In genomic region chr6:20830576-20830975, GRCh38 we compare ENCODE assay signal across 29 cellular contexts.
"Had no signal": no experiment of that assay in that cellular context is flagged by ENCODE, and none has a peak within 500 bp of the region (broad histone marks: within the 10 kb centered on the region; RNA-seq: fewer than 3 reads in every experiment).

No MANE protein-coding gene starts in this region.

- H3K27me3 Mint-ChIP-seq: naive B cell; natural killer cell treated with Interleukin-12 subunit alpha and Interleukin-12 subunit beta and Interleukin-15 and Interleukin-18, amount 100 ng/mL, for 72 hours had no signal

- H3K4me3 Mint-ChIP-seq: mesothelial cell of epicardium; naive B cell; natural killer cell treated with Interleukin-12 subunit alpha and Interleukin-12 subunit beta and Interleukin-15 and Interleukin-18, amount 100 ng/mL, for 72 hours; neural progenitor cell; stimulated activated effector memory CD8-positive, alpha-beta T cell treated with anti-CD3 and anti-CD28 coated beads, Interleukin-12 subunit alpha, Interleukin-12 subunit beta, amount 100 ng/mL, for 72 hours had no signal

- H3K4me3 ChIP-seq: dorsolateral prefrontal cortex, gastrocnemius medialis, heart left ventricle, hepatocyte, left lung, mucosa of descending colon, neural progenitor cell, prostate gland, sigmoid colon, stomach, testis, tibial artery, upper lobe of left lung had no signal

- H3K27ac ChIP-seq: epithelial cell of prostate, gastrocnemius medialis, heart left ventricle, hepatocyte, left lung, neural progenitor cell, parathyroid adenoma, prostate gland, sigmoid colon, stomach, testis, tibial artery, upper lobe of left lung had no signal

- H3K4me1 Mint-ChIP-seq: neural progenitor cell had no signal

- H3K9me3 Mint-ChIP-seq: mesothelial cell of epicardium; natural killer cell treated with Interleukin-12 subunit alpha and Interleukin-12 subunit beta and Interleukin-15 and Interleukin-18, amount 100 ng/mL, for 72 hours; neural progenitor cell; stimulated activated effector memory CD8-positive, alpha-beta T cell treated with anti-CD3 and anti-CD28 coated beads, Interleukin-12 subunit alpha, Interleukin-12 subunit beta, amount 100 ng/mL, for 72 hours had no signal

- H3K36me3 Mint-ChIP-seq: natural killer cell treated with Interleukin-12 subunit alpha and Interleukin-12 subunit beta and Interleukin-15 and Interleukin-18, amount 100 ng/mL, for 72 hours; stimulated activated effector memory CD8-positive, alpha-beta T cell treated with anti-CD3 and anti-CD28 coated beads, Interleukin-12 subunit alpha, Interleukin-12 subunit beta, amount 100 ng/mL, for 72 hours had no signal

- DNase-seq: dorsolateral prefrontal cortex; effector CD4-positive, alpha-beta T cell; foreskin fibroblast; gastrocnemius medialis; heart left ventricle; kidney; left cardiac atrium; left lung; mesenchymal stem cell; mucosa of descending colon; naive B cell; right cardiac atrium; sigmoid colon; stimulated activated CD4-positive, alpha-beta T cell treated with anti-CD3 and anti-CD28 coated beads, Interleukin-2, amount 100 ng/mL, for 24 hours; stimulated activated CD4-positive, alpha-beta T cell treated with anti-CD3 and anti-CD28 coated beads, Interleukin-4, amount 100 ng/mL, for 24 hours; stimulated activated naive CD4-positive, alpha-beta T cell treated with Interleukin-2 at 50 U/mL for 16 hours; stomach; testis; tibial artery; upper lobe of left lung had no signal

- H3K27ac Mint-ChIP-seq: mesothelial cell of epicardium; natural killer cell treated with Interleukin-12 subunit alpha and Interleukin-12 subunit beta and Interleukin-15 and Interleukin-18, amount 100 ng/mL, for 72 hours; neural progenitor cell; stimulated activated effector memory CD8-positive, alpha-beta T cell treated with anti-CD3 and anti-CD28 coated beads, Interleukin-12 subunit alpha, Interleukin-12 subunit beta, amount 100 ng/mL, for 72 hours had no signal

- ATAC-seq: esophagus mucosa; gastrocnemius medialis; heart left ventricle; left cardiac atrium; left lung; mucosa of descending colon; natural killer cell treated with Interleukin-12 subunit alpha and Interleukin-12 subunit beta and Interleukin-15 and Interleukin-18, amount 100 ng/mL, for 72 hours; right cardiac atrium; stimulated activated effector memory CD8-positive, alpha-beta T cell treated with anti-CD3 and anti-CD28 coated beads, Interleukin-12 subunit alpha, Interleukin-12 subunit beta, amount 100 ng/mL, for 72 hours had no signal
